ENCODE assay signal across 11 cellular contexts in the genomic region with DNA sequence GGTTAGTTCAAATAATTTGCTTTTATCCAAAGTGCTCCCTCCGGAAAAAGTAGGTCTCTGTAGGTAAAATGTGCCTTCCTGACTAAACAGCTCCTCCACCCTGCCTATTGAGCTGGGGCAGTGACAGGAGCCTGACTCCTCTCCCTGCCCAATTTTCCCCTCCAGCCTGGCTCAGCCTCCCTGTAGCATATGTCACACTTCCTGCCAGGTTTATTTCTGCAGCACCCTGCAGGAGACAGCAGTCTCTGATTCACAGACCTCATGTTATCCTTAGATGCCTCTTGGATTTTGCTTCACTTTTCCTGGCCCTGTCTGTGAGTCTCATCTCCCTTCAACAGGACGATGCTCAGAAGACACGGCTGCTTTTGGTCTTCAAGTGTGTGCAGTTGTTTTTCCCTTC. TPM values are rescaled to one million over a fixed set of nuclear protein-coding genes. Genes with fewer than 3 reads are reported as not detected.
DNase-seq lines count a peak whose midpoint lies in the region; ATAC-seq and TF ChIP-seq lines count a peak whose summit lies in the region.
"Had no signal": no experiment of that assay in that cellular context is flagged by ENCODE, and none has a peak within 500 bp of the region (broad histone marks: within the 10 kb centered on the region; RNA-seq: fewer than 3 reads in every experiment).

No MANE protein-coding gene starts in this region.

- peak overlapping the region; percentile 47 for H3K9ac ChIP-seq in skeletal muscle satellite cell (ENCODE audit: low read depth, low read length)

- H3K9me3 Mint-ChIP-seq in HFFc6 (no peaks in the 10 kb centered on the region), activated B cell treated with CpG ODN at 0.5 μM for 24 hours (no peaks in the 10 kb centered on the region)
- H3K9me3 Mint-ChIP-seq in activated CD4-positive, alpha-beta memory T cell treated with anti-CD3 and anti-CD28 coated beads, Interleukin-2, amount 10 ng/mL, durations not matched to agents 7 days and 5 days = no peaks in the 10 kb centered on the region

- peak overlapping the region; percentile 38; the same call in 1 of the 2 replicates for H3K4me3 Mint-ChIP-seq in HFFc6
- H3K4me3 Mint-ChIP-seq in activated B cell treated with CpG ODN at 0.5 μM for 24 hours = no peak overlapping the region
- no peak overlapping the region for H3K4me3 Mint-ChIP-seq in activated CD4-positive, alpha-beta memory T cell treated with anti-CD3 and anti-CD28 coated beads, Interleukin-2, amount 10 ng/mL, durations not matched to agents 7 days and 5 days

- peaks cover 43% of the 10 kb centered on the region for H3K36me3 ChIP-seq in skeletal muscle satellite cell (ENCODE audit: insufficient read depth, low read length)

- H3K27ac Mint-ChIP-seq in HFFc6 (peak overlapping the region; percentile 90), activated B cell treated with CpG ODN at 0.5 μM for 24 hours (peak overlapping the region; percentile 51)
- H3K27ac Mint-ChIP-seq in activated CD4-positive, alpha-beta memory T cell treated with anti-CD3 and anti-CD28 coated beads, Interleukin-2, amount 10 ng/mL, durations not matched to agents 7 days and 5 days = no peak overlapping the region

- no peaks in the 10 kb centered on the region; the same call in 1 of the 2 replicates for H3K27me3 Mint-ChIP-seq in HFFc6 (ENCODE audit: insufficient read depth)
- H3K27me3 Mint-ChIP-seq in activated B cell treated with CpG ODN at 0.5 μM for 24 hours = no peaks in the 10 kb centered on the region
- no peaks in the 10 kb centered on the region for H3K27me3 Mint-ChIP-seq in activated CD4-positive, alpha-beta memory T cell treated with anti-CD3 and anti-CD28 coated beads, Interleukin-2, amount 10 ng/mL, durations not matched to agents 7 days and 5 days

- H3K36me3 Mint-ChIP-seq in HFFc6 (ENCODE audit: low read depth) = peaks cover 31% of the 10 kb centered on the region
- H3K36me3 Mint-ChIP-seq in activated B cell treated with CpG ODN at 0.5 μM for 24 hours (ENCODE audit: low read depth) = peaks cover 83% of the 10 kb centered on the region
- H3K36me3 Mint-ChIP-seq in activated CD4-positive, alpha-beta memory T cell treated with anti-CD3 and anti-CD28 coated beads, Interleukin-2, amount 10 ng/mL, durations not matched to agents 7 days and 5 days (ENCODE audit: low read depth) = peaks cover 17% of the 10 kb centered on the region

- CTCF ChIA-PET in activated B cell treated with CpG ODN at 0.5 μM for 24 hours (lab: Charles Lee) = no interaction called here
- CTCF ChIA-PET in activated CD4-positive, alpha-beta memory T cell treated with anti-CD3 and anti-CD28 coated beads, Interleukin-2, amount 10 ng/mL, durations not matched to agents 7 days and 5 days (lab: Charles Lee) = interaction anchor here (0.8 kb wide), 1 partner anchor 18 kb away, joined by 3 read pairs; no protein-coding TSS in a partner anchor

- H3K4me3 ChIP-seq in skeletal muscle satellite cell (ENCODE audit: low read length) = no peak overlapping the region

- no peak for ATAC-seq in activated B cell treated with CpG ODN at 0.5 μM for 24 hours (ENCODE audit: low read depth)
- ATAC-seq in GM18873 (IDR thresholded peaks at IDR 0.05; ENCODE audit: low FRiP score, unreplicated experiment) = no peak

- POLR2A ChIA-PET in activated B cell treated with CpG ODN at 0.5 μM for 24 hours (lab: Charles Lee) = no interaction called here
- POLR2A ChIA-PET in activated CD4-positive, alpha-beta memory T cell treated with anti-CD3 and anti-CD28 coated beads, Interleukin-2, amount 10 ng/mL, durations not matched to agents 7 days and 5 days (lab: Charles Lee) = no interaction called here

- TF ChIP-seq CTCF in HFFc6 (IDR thresholded peaks at IDR 0.05) (no peak), activated B cell treated with CpG ODN at 0.5 μM for 24 hours (IDR thresholded peaks at IDR 0.05) (no peak)

- H3K4me1 ChIP-seq in skeletal muscle satellite cell (ENCODE audit: control insufficient read depth, insufficient read depth, low read length) = peaks cover 26% of the 10 kb centered on the region

- no peaks in the 10 kb centered on the region for H3K27me3 ChIP-seq in skeletal muscle satellite cell (ENCODE audit: control insufficient read depth, insufficient read depth, low read length)

- DNase-seq in HFFc6 (peak; percentile 70), activated B cell treated with CpG ODN at 0.5 μM for 24 hours (no peak), head of caudate nucleus (peak in 29 of 42 donors; percentile 10 to 71 (median 44)), COLO829 (ENCODE audit: low spot score) (no peak)
- no peak for DNase-seq in activated CD4-positive, alpha-beta memory T cell treated with anti-CD3 and anti-CD28 coated beads, Interleukin-2, amount 10 ng/mL, durations not matched to agents 7 days and 5 days
- DNase-seq: activated T-cell treated with anti-CD3 and anti-CD28 coated beads, Interleukin-2, amount 50 U/mL, for 1 hour; DND-41; left cardiac atrium; retina had no signal

- intact Hi-C loops in activated B cell treated with CpG ODN at 0.5 μM for 24 hours (cut with micrococcal nuclease) (no loop called here), head of caudate nucleus (cut with DNase I) (no loop called here)

- H3K4me1 Mint-ChIP-seq in HFFc6 (ENCODE audit: low read depth) (peaks cover 41% of the 10 kb centered on the region), activated B cell treated with CpG ODN at 0.5 μM for 24 hours (no peaks in the 10 kb centered on the region)
- H3K4me1 Mint-ChIP-seq in activated CD4-positive, alpha-beta memory T cell treated with anti-CD3 and anti-CD28 coated beads, Interleukin-2, amount 10 ng/mL, durations not matched to agents 7 days and 5 days = no peaks in the 10 kb centered on the region

- H3K9me3 ChIP-seq in skeletal muscle satellite cell (replicated peaks; ENCODE audit: low read length) = no peaks in the 10 kb centered on the region

- peak overlapping the region; percentile 10 for H3K4me2 ChIP-seq in skeletal muscle satellite cell (ENCODE audit: low read length)

RNA-seq across cellular contexts. Expression of a gene that starts 33.5 kb away (rescaled TPM):
- total RNA-seq in HFFc6 (2021; fragmentation: NEBNext Ultra II Directional; extraction: Animal tissue kit (Norgen Biotek cat#: 25700)) = 10 to 100 TPM in 3 of 6 experiments, 1 to 10 TPM in 3; 9.2 to 13.1 (median 10.3) TPM
- 9.9 and 14.1 TPM in 2 replicates for total RNA-seq in activated B cell treated with CpG ODN at 0.5 μM for 24 hours
- total RNA-seq in skeletal muscle satellite cell (2012; rRNA removed) = 8.1 and 10.0 TPM in 2 replicates
- 1 to 10 TPM; 5.4 to 6.4 TPM for total RNA-seq in activated CD4-positive, alpha-beta memory T cell treated with anti-CD3 and anti-CD28 coated beads, Interleukin-2, amount 10 ng/mL, durations not matched to agents 7 days and 5 days

Comparison
In these comparisons a context has a peak if more than half of its experiments do, and no peak if none do; other contexts are left out.
1. DNase-seq: peak in HFFc6 (single experiment) and head of caudate nucleus (29 of 42); none in activated B cell treated with CpG ODN at 0.5 μM for 24 hours (single experiment), activated CD4-positive, alpha-beta memory T cell treated with anti-CD3 and anti-CD28 coated beads, Interleukin-2, amount 10 ng/mL, durations not matched to agents 7 days and 5 days (single experiment) and COLO829 (single experiment).